ENCODE assay signal across 29 cellular contexts in genomic region chr12:125610971-125611370, GRCh38.
"Had no signal": no experiment of that assay in that cellular context is flagged by ENCODE, and none has a peak within 500 bp of the region (broad histone marks: within the 10 kb centered on the region; RNA-seq: fewer than 3 reads in every experiment).

No MANE protein-coding gene starts in this region.

- H3K4me1 Mint-ChIP-seq: mesothelial cell of epicardium; naive B cell; natural killer cell; nephron progenitor cell; neural progenitor cell; stimulated activated naive B cell treated with anti-CD40 and anti-IgM and Interleukin-4, amounts not matched to agents 10 μg/mL and 1 μg/mL and 100 μg/mL, for 72 hours had no signal

- DNase-seq: hippocampal formation; kidney; left colon; left ventricle myocardium inferior; mesendoderm; naive B cell; natural killer cell; nephron progenitor cell; occipital lobe; stimulated activated CD4-positive, alpha-beta T cell treated with anti-CD3 and anti-CD28 coated beads, Interleukin-12 subunit alpha, Interleukin-12 subunit beta, amount 100 ng/mL, for 4 hours; stimulated activated CD4-positive, alpha-beta T cell treated with anti-CD3 and anti-CD28 coated beads, Interleukin-15, amount 100 ng/mL, for 24 hours; stimulated activated CD4-positive, alpha-beta T cell treated with anti-CD3 and anti-CD28 coated beads, Interleukin-2, amount 100 ng/mL, for 24 hours; stimulated activated CD4-positive, alpha-beta T cell treated with anti-CD3 and anti-CD28 coated beads, Interleukin-4, amount 100 ng/mL, for 1 hour; stimulated activated naive B cell treated with anti-CD40 and anti-IgM and Interleukin-4, amounts not matched to agents 10 μg/mL and 1 μg/mL and 100 μg/mL, for 72 hours; stimulated activated naive CD8-positive, alpha-beta T cell treated with anti-CD3 and anti-CD28 coated beads, Interleukin-15, Interleukin-2, amounts not matched to agents 100 U/mL and 50 U/mL, for 24 hours; stomach; testis; thyroid gland; trophoblast cell; upper lobe of right lung had no signal

- H3K36me3 ChIP-seq: left ventricle myocardium inferior, neural progenitor cell, neutrophil, right atrium auricular region, stomach, thyroid gland, upper lobe of right lung had no signal

- H3K4me3 Mint-ChIP-seq: mesothelial cell of epicardium; naive B cell; natural killer cell; nephron progenitor cell; neural progenitor cell; stimulated activated naive B cell treated with anti-CD40 and anti-IgM and Interleukin-4, amounts not matched to agents 10 μg/mL and 1 μg/mL and 100 μg/mL, for 72 hours had no signal

- H3K4me2 ChIP-seq: neural progenitor cell had no signal

- ATAC-seq: left colon; natural killer cell; sciatic nerve; stimulated activated naive B cell treated with anti-CD40 and anti-IgM and Interleukin-4, amounts not matched to agents 10 μg/mL and 1 μg/mL and 100 μg/mL, for 72 hours; stimulated activated naive CD8-positive, alpha-beta T cell treated with anti-CD3 and anti-CD28 coated beads, Interleukin-15, Interleukin-2, amounts not matched to agents 100 U/mL and 50 U/mL, for 24 hours; upper lobe of right lung had no signal

- FAIRE-seq: urothelium cell line had no signal

- H2AFZ ChIP-seq: neural progenitor cell had no signal

- H3K4me1 ChIP-seq: left ventricle myocardium inferior, neural progenitor cell, right atrium auricular region, stomach, testis, thyroid gland, upper lobe of right lung had no signal

- H3K27ac ChIP-seq: left ventricle myocardium inferior, neural progenitor cell, neutrophil, right atrium auricular region, skin epidermis, stomach, testis, thyroid gland, upper lobe of right lung had no signal

- H3K36me3 Mint-ChIP-seq: mesothelial cell of epicardium; naive B cell; natural killer cell; neural progenitor cell; stimulated activated naive B cell treated with anti-CD40 and anti-IgM and Interleukin-4, amounts not matched to agents 10 μg/mL and 1 μg/mL and 100 μg/mL, for 72 hours had no signal

- H3K9me3 Mint-ChIP-seq: nephron progenitor cell, neural progenitor cell had no signal

- H3K27me3 Mint-ChIP-seq: naive B cell; progenitor cell of endocrine pancreas; stimulated activated naive B cell treated with anti-CD40 and anti-IgM and Interleukin-4, amounts not matched to agents 10 μg/mL and 1 μg/mL and 100 μg/mL, for 72 hours had no signal

- H3K4me3 ChIP-seq: left ventricle myocardium inferior, lung, neural progenitor cell, right atrium auricular region, skin epidermis, stomach, testis, thyroid gland, upper lobe of right lung had no signal

- H3K9me3 ChIP-seq: left ventricle myocardium inferior, neutrophil, right atrium auricular region, stomach, testis, thyroid gland, upper lobe of right lung had no signal

- H3K27me3 ChIP-seq: neural progenitor cell, neutrophil, right atrium auricular region, stomach, testis, thyroid gland, upper lobe of right lung had no signal

- H3K27ac Mint-ChIP-seq: mesothelial cell of epicardium; naive B cell; natural killer cell; nephron progenitor cell; neural progenitor cell; progenitor cell of endocrine pancreas; stimulated activated naive B cell treated with anti-CD40 and anti-IgM and Interleukin-4, amounts not matched to agents 10 μg/mL and 1 μg/mL and 100 μg/mL, for 72 hours had no signal

- H3K9ac ChIP-seq: neural progenitor cell had no signal
